Comparison of ENCODE assay signal across 1 cellular context in genomic region chr4:140641789-140642439, GRCh38.
TF ChIP-seq lines count a peak whose summit lies in the region.

No MANE protein-coding gene starts in this region.

TF ChIP-seq in HepG2, 621 proteins besides CTCF, POLR2A, EP300 and RAD21 (continued from another document and continues in another):
- no peak for TF ChIP-seq ZXDC (CRISPR knock-in tag; IDR thresholded peaks at IDR 0.05)
- TF ChIP-seq HOXA3 (CRISPR knock-in tag; IDR thresholded peaks at IDR 0.05) = peak; percentile 47
- no peak for TF ChIP-seq AHR (CRISPR knock-in tag; IDR thresholded peaks at IDR 0.05)
- TF ChIP-seq PRDM10 (CRISPR knock-in tag; IDR thresholded peaks at IDR 0.05; ENCODE audit: low read depth) = no peak
- TF ChIP-seq ZKSCAN8 (CRISPR knock-in tag; IDR thresholded peaks at IDR 0.05; ENCODE audit: borderline replicate concordance) = no peak
- no peak for TF ChIP-seq RFX1 (IDR thresholded peaks at IDR 0.05)
- TF ChIP-seq FIP1L1 (IDR thresholded peaks at IDR 0.05; ENCODE audit: borderline replicate concordance, insufficient read depth, low read depth, low read length) = no peak
- TF ChIP-seq ZNF530 (CRISPR knock-in tag; IDR thresholded peaks at IDR 0.05; ENCODE audit: low read depth) = no peak
- TF ChIP-seq ZNF605 (CRISPR knock-in tag; IDR thresholded peaks at IDR 0.05) = peak; percentile 80
- TF ChIP-seq POLR2AphosphoS2 (IDR thresholded peaks at IDR 0.05; ENCODE audit: low read depth, low read length) = no peak
- TF ChIP-seq PHF5A (CRISPR knock-in tag; IDR thresholded peaks at IDR 0.05; ENCODE audit: low read depth, unreplicated experiment) = no peak
- TF ChIP-seq ETV5 (CRISPR knock-in tag; IDR thresholded peaks at IDR 0.05; ENCODE audit: borderline replicate concordance) = peak; percentile 27; the same call in 1 of the 2 replicates
- TF ChIP-seq ZSCAN29 (CRISPR knock-in tag; conservative IDR thresholded peaks at IDR 0.05) = no peak; the same call in 1 of the 2 replicates
- TF ChIP-seq ZNF343 (CRISPR knock-in tag; IDR thresholded peaks at IDR 0.05) = 0 out of 2 replicates have a peak, but pooled peaks have one; percentile 48
- peak; percentile 24 for TF ChIP-seq ZNF883 (CRISPR knock-in tag; IDR thresholded peaks at IDR 0.05; ENCODE audit: not compliant biosample characterization)
- no peak for TF ChIP-seq ZNF670 (CRISPR knock-in tag; IDR thresholded peaks at IDR 0.05; ENCODE audit: borderline replicate concordance)
- TF ChIP-seq ZNF546 (CRISPR knock-in tag; conservative IDR thresholded peaks at IDR 0.05) = 0 out of 2 replicates have a peak, but pooled peaks have one; percentile 60
- TF ChIP-seq ESRRA (CRISPR knock-in tag; IDR thresholded peaks at IDR 0.05; ENCODE audit: low read depth) = no peak
- 0 out of 2 replicates have a peak, but pooled peaks have one; percentile 52 for TF ChIP-seq TARDBP (CRISPR knock-in tag; IDR thresholded peaks at IDR 0.05)
- no peak for TF ChIP-seq HOXA9 (CRISPR knock-in tag; IDR thresholded peaks at IDR 0.05; ENCODE audit: borderline replicate concordance)
- TF ChIP-seq MTA1 (CRISPR knock-in tag; IDR thresholded peaks at IDR 0.05; ENCODE audit: borderline replicate concordance) = peak; percentile 42; the same call in 1 of the 2 replicates
- no peak for TF ChIP-seq ZHX2 (IDR thresholded peaks at IDR 0.05; ENCODE audit: low read depth)
- no peak for TF ChIP-seq ZHX2 (CRISPR knock-in tag; IDR thresholded peaks at IDR 0.05; ENCODE audit: borderline replicate concordance)
- no peak for TF ChIP-seq ZNF30 (CRISPR knock-in tag; IDR thresholded peaks at IDR 0.05)
- TF ChIP-seq SIX1 (CRISPR knock-in tag; IDR thresholded peaks at IDR 0.05; ENCODE audit: borderline replicate concordance) = 0 out of 2 replicates have a peak, but pooled peaks have one; percentile 11
- TF ChIP-seq ZNF382 (CRISPR knock-in tag; IDR thresholded peaks at IDR 0.05; ENCODE audit: borderline replicate concordance) = no peak
- no peak for TF ChIP-seq PPARG (CRISPR knock-in tag; conservative IDR thresholded peaks at IDR 0.05)
- 0 out of 2 replicates have a peak, but pooled peaks have one; percentile 27 for TF ChIP-seq TAF1 (CRISPR knock-in tag; IDR thresholded peaks at IDR 0.05)
- TF ChIP-seq NFIB (CRISPR knock-in tag; IDR thresholded peaks at IDR 0.05; ENCODE audit: borderline replicate concordance) = no peak
- TF ChIP-seq ISX (CRISPR knock-in tag; conservative IDR thresholded peaks at IDR 0.05) = no peak
- TF ChIP-seq KDM5B (CRISPR knock-in tag; IDR thresholded peaks at IDR 0.05; ENCODE audit: borderline replicate concordance) = peak; percentile 74; the same call in 1 of the 2 replicates
- no peak for TF ChIP-seq ZNF773 (CRISPR knock-in tag; IDR thresholded peaks at IDR 0.05; ENCODE audit: borderline replicate concordance)
- TF ChIP-seq IKZF4 (CRISPR knock-in tag; IDR thresholded peaks at IDR 0.05; ENCODE audit: borderline replicate concordance, low read depth, not compliant biosample characterization) = no peak
- peak; percentile 50; the same call in 1 of the 2 replicates for TF ChIP-seq CAMTA2 (CRISPR knock-in tag; IDR thresholded peaks at IDR 0.05; ENCODE audit: borderline replicate concordance)
- no peak for TF ChIP-seq YEATS2 (CRISPR knock-in tag; IDR thresholded peaks at IDR 0.05; ENCODE audit: borderline replicate concordance)
- TF ChIP-seq NKX3-1 (CRISPR knock-in tag; IDR thresholded peaks at IDR 0.05) = 0 out of 2 replicates have a peak, but pooled peaks have one; percentile 17
- TF ChIP-seq ZNF556 (CRISPR knock-in tag; IDR thresholded peaks at IDR 0.05; ENCODE audit: borderline replicate concordance) = peak; percentile 63; the same call in 1 of the 2 replicates
- no peak for TF ChIP-seq AGO2 (optimal IDR thresholded peaks at IDR 0.05; ENCODE audit: low read depth, low read length)
- TF ChIP-seq MEIS1 (CRISPR knock-in tag; IDR thresholded peaks at IDR 0.05; ENCODE audit: borderline replicate concordance) = peak; percentile 77; the same call in 1 of the 2 replicates
- no peak for TF ChIP-seq ATF5 (CRISPR knock-in tag; IDR thresholded peaks at IDR 0.05; ENCODE audit: low read depth)
- TF ChIP-seq ZMYM4 (CRISPR knock-in tag; IDR thresholded peaks at IDR 0.05) = peak; percentile 23; the same call in 1 of the 2 replicates
- TF ChIP-seq ZNF10 (CRISPR knock-in tag; IDR thresholded peaks at IDR 0.05; ENCODE audit: borderline replicate concordance, low read depth) = no peak
- TF ChIP-seq AHDC1 (CRISPR knock-in tag; IDR thresholded peaks at IDR 0.05; ENCODE audit: borderline replicate concordance) = no peak; the same call in 1 of the 2 replicates
- 0 out of 2 replicates have a peak, but pooled peaks have one; percentile 32 for TF ChIP-seq FOXA3 (CRISPR knock-in tag; IDR thresholded peaks at IDR 0.05)
- TF ChIP-seq ZBTB8A (CRISPR knock-in tag; IDR thresholded peaks at IDR 0.05; ENCODE audit: borderline replicate concordance, low read depth) = no peak
- no peak for TF ChIP-seq MATR3 (CRISPR knock-in tag; IDR thresholded peaks at IDR 0.05)
- 0 out of 2 replicates have a peak, but pooled peaks have one; percentile 87 for TF ChIP-seq ZNF333 (CRISPR knock-in tag; IDR thresholded peaks at IDR 0.05; ENCODE audit: borderline replicate concordance)
- no peak for TF ChIP-seq ZNF891 (CRISPR knock-in tag; IDR thresholded peaks at IDR 0.05)
- TF ChIP-seq RNF2 (conservative IDR thresholded peaks at IDR 0.05; ENCODE audit: low read depth) = no peak
